18 cellular contexts compared by ENCODE assay signal in genomic region chr17:419073-419735, GRCh38. TPM values are rescaled to one million over a fixed set of nuclear protein-coding genes. Genes with fewer than 3 reads are reported as not detected.
DNase-seq lines count a peak whose midpoint lies in the region; ATAC-seq, FAIRE-seq and TF ChIP-seq lines count a peak whose summit lies in the region.
"Had no signal": no experiment of that assay in that cellular context is flagged by ENCODE, and none has a peak within 500 bp of the region (broad histone marks: within the 10 kb centered on the region; RNA-seq: fewer than 3 reads in every experiment).

No MANE protein-coding gene starts in this region.

- TF ChIP-seq CTCF in HepG2 (CRISPR knock-in tag; IDR thresholded peaks at IDR 0.05) (no peak), right lobe of liver (IDR thresholded peaks at IDR 0.05) (no peak)

- no TSS peak for BruUV-seq in HepG2 (replicated peaks; lab: Mats Ljungman, UMichigan)

- CTCF ChIA-PET in HepG2 (lab: Yijun Ruan, JAX; ENCODE audit: low intra/inter-chr PET ratio, low total read pairs) = no interaction called here

- WGBS in HepG2 (ENCODE audit: low lambda C conversion rate) = 63% methylated on average over 8 of the region's 13 CpGs
- WGBS in right lobe of liver (ENCODE audit: insufficient coverage, low coverage, low lambda C conversion rate, missing lambda C conversion rate) = 73% methylated on average over 8 of the region's 13 CpGs
- WGBS in thymus = 8% methylated on average over 13 of the region's 13 CpGs

- H2AFZ ChIP-seq in HepG2 (ENCODE audit: low read length) = no peak overlapping the region

- no peaks in the 10 kb centered on the region for H3K79me2 ChIP-seq in HepG2 (ENCODE audit: insufficient read depth, low read length)

- H3K4me3 ChIP-seq in HepG2 (replicated peaks in 1 of 3; ENCODE audit: insufficient read depth in 1 of 3, low read depth in 2 of 3, low read length in 3 of 3) = peak overlapping the region in 1 of 3 experiments; percentile 29; a peak in 1 of 6 replicates
- no peak overlapping the region for H3K4me3 ChIP-seq in right lobe of liver
- no peak overlapping the region for H3K4me3 ChIP-seq in thymus (ENCODE audit: low read length)
- H3K4me3 ChIP-seq: ovary, smooth muscle cell, thyroid gland had no signal

- H3K27ac Mint-ChIP-seq in activated CD4-positive, alpha-beta T cell treated with anti-CD3 and anti-CD28 coated beads, Interleukin-2, amount 10 ng/mL, durations not matched to agents 24 days and 14 days = peak overlapping the region; percentile 100

- in situ Hi-C loops in HepG2 (cut with HindIII; ENCODE audit: extremely low pct_ligation_motif_present, low pct_unique_long_range_greater_than_20kb) = no loop called here

- FAIRE-seq in HepG2 (lab: Jason Lieb, UNC) = peak; percentile 36
- FAIRE-seq: endometrium, H54, islet of Langerhans had no signal

- H3K9me3 Mint-ChIP-seq in activated CD4-positive, alpha-beta T cell treated with anti-CD3 and anti-CD28 coated beads, Interleukin-2, amount 10 ng/mL, durations not matched to agents 24 days and 14 days = peaks cover 8% of the 10 kb centered on the region

- peaks cover 66% of the 10 kb centered on the region for H3K4me1 Mint-ChIP-seq in activated CD4-positive, alpha-beta T cell treated with anti-CD3 and anti-CD28 coated beads, Interleukin-2, amount 10 ng/mL, durations not matched to agents 24 days and 14 days

- peak overlapping the region; percentile 26 for H3K4me3 Mint-ChIP-seq in activated CD4-positive, alpha-beta T cell treated with anti-CD3 and anti-CD28 coated beads, Interleukin-2, amount 10 ng/mL, durations not matched to agents 24 days and 14 days

- TF ChIP-seq EP300 in HepG2 (IDR thresholded peaks at IDR 0.05; ENCODE audit: low read depth in 2 of 2, low read length in 2 of 2) = peak; percentile 53 to 70; a peak in 2 of 4 replicates
- no peak for TF ChIP-seq EP300 in HepG2 (CRISPR knock-in tag; IDR thresholded peaks at IDR 0.05; ENCODE audit: borderline replicate concordance)

- no peaks in the 10 kb centered on the region for H3K27me3 ChIP-seq in HepG2 (ENCODE audit: control insufficient read depth in 1 of 2, insufficient read depth in 2 of 2, low read length in 2 of 2)
- no peaks in the 10 kb centered on the region for H3K27me3 ChIP-seq in right lobe of liver
- no peaks in the 10 kb centered on the region for H3K27me3 ChIP-seq in thymus (ENCODE audit: control insufficient read depth, insufficient read depth)
- H3K27me3 ChIP-seq: ovary, thyroid gland had no signal

- H3K27ac ChIP-seq in HepG2 (ENCODE audit: extremely low read length, insufficient read depth, low read length) (peak overlapping the region; percentile 90), right lobe of liver (no peak overlapping the region), thymus (ENCODE audit: low read depth) (peak overlapping the region; percentile 49)
- H3K27ac ChIP-seq: ovary, thyroid gland, VCaP had no signal

- POLR2A ChIA-PET in HepG2 (lab: Yijun Ruan, JAX) = no interaction called here

- DNase-seq in HepG2 (ENCODE audit: low spot score) (peak; percentile 80), right lobe of liver (no peak), Right ventricle myocardium inferior (ENCODE audit: missing footprints) (no peak), H4 (ENCODE audit: low spot score) (no peak)
- DNase-seq in activated CD4-positive, alpha-beta T cell treated with anti-CD3 and anti-CD28 coated beads, Interleukin-2, amount 10 ng/mL, durations not matched to agents 24 days and 14 days = peak; percentile 89
- peak; percentile 25 for DNase-seq in effector CD8-positive, alpha-beta T cell (lab: John Stamatoyannopoulos, UW)
- DNase-seq: DMS53, foreskin melanocyte, NCI-H2029, ovary had no signal

- peak overlapping the region; percentile 43 for H3K9ac ChIP-seq in HepG2 (ENCODE audit: insufficient read depth, low read depth, low read length)

- no peaks in the 10 kb centered on the region for H3K27me3 Mint-ChIP-seq in activated CD4-positive, alpha-beta T cell treated with anti-CD3 and anti-CD28 coated beads, Interleukin-2, amount 10 ng/mL, durations not matched to agents 24 days and 14 days

- H3K36me3 Mint-ChIP-seq in activated CD4-positive, alpha-beta T cell treated with anti-CD3 and anti-CD28 coated beads, Interleukin-2, amount 10 ng/mL, durations not matched to agents 24 days and 14 days (ENCODE audit: low read depth) = peaks cover 10% of the 10 kb centered on the region

- TF ChIP-seq POLR2A in HepG2 (IDR thresholded peaks at IDR 0.05; ENCODE audit: insufficient read depth in 1 of 2, low read depth in 2 of 2, low read length in 2 of 2) (no peak), right lobe of liver (IDR thresholded peaks at IDR 0.05) (no peak)

- H3K4me2 ChIP-seq in HepG2 (ENCODE audit: low read depth, low read length) = peak overlapping the region; percentile 56
- H3K4me2 ChIP-seq: smooth muscle cell had no signal

- H3K36me3 ChIP-seq in HepG2 (replicated peaks in 1 of 2; ENCODE audit: control insufficient read depth in 1 of 2, insufficient read depth in 2 of 2, low read length in 2 of 2) (no peaks in the 10 kb centered on the region), right lobe of liver (no peaks in the 10 kb centered on the region), thymus (ENCODE audit: control insufficient read depth, insufficient read depth) (peaks cover 4% of the 10 kb centered on the region)
- H3K36me3 ChIP-seq: ovary had no signal

- intact Hi-C loops in HepG2 (cut with micrococcal nuclease; ENCODE audit: unreplicated experiment) = no loop called here
- intact Hi-C loops in right lobe of liver (cut with DNase I) = loop anchor here in 1 of 2 donors (5.0 kb wide), 1 partner anchor 288 kb away; no protein-coding TSS in a partner anchor
- intact Hi-C loops in activated CD4-positive, alpha-beta T cell treated with anti-CD3 and anti-CD28 coated beads, Interleukin-2, amount 10 ng/mL, durations not matched to agents 24 days and 14 days (cut with micrococcal nuclease) = no loop called here
- intact Hi-C loops in Right ventricle myocardium inferior (cut with DNase I) = no loop called here

- no peaks in the 10 kb centered on the region for H4K20me1 ChIP-seq in HepG2 (ENCODE audit: insufficient read depth, low read length)

- H3K4me1 ChIP-seq in HepG2 (ENCODE audit: insufficient read depth, low read length) = peaks cover 58% of the 10 kb centered on the region
- no peaks in the 10 kb centered on the region for H3K4me1 ChIP-seq in right lobe of liver
- H3K4me1 ChIP-seq in thymus (ENCODE audit: control insufficient read depth, insufficient read depth, low read length) = peaks cover 33% of the 10 kb centered on the region
- H3K4me1 ChIP-seq: thyroid gland had no signal

- ATAC-seq in HepG2 = peak; percentile 72
- no peak for ATAC-seq in right lobe of liver
- no peak for ATAC-seq in Right ventricle myocardium inferior
- no peak for ATAC-seq in HG03565 (IDR thresholded peaks at IDR 0.05; ENCODE audit: unreplicated experiment)

- no peak for TF ChIP-seq RAD21 in HepG2 (CRISPR knock-in tag; IDR thresholded peaks at IDR 0.05)

- H3K9me3 ChIP-seq in HepG2 (ENCODE audit: low read length) (no peaks in the 10 kb centered on the region), right lobe of liver (no peaks in the 10 kb centered on the region), thymus (ENCODE audit: control insufficient read depth) (peaks cover 1% of the 10 kb centered on the region)
- H3K9me3 ChIP-seq: ovary, thyroid gland had no signal

TF ChIP-seq in HepG2, 621 proteins besides CTCF, POLR2A, EP300 and RAD21 (continues in another document):
- no peak for TF ChIP-seq CREM (IDR thresholded peaks at IDR 0.05)
- TF ChIP-seq CREM (CRISPR knock-in tag; IDR thresholded peaks at IDR 0.05) = no peak
- no peak for TF ChIP-seq NFE2L1 (CRISPR knock-in tag; IDR thresholded peaks at IDR 0.05; ENCODE audit: borderline replicate concordance)

RNA-seq across cellular contexts. Expression of gene RFLNB, which starts 26.5 kb away (rescaled TPM):
- 21.3 and 22.8 TPM in 2 replicates for total RNA-seq in HepG2 (2016; rRNA removed; fragmentation: Illumina TruSeq; extraction: Trizol)
- 27.1 and 28.5 TPM in 2 replicates for total RNA-seq in HepG2 (2016; cell fraction: cytosol; rRNA removed; fragmentation: Illumina TruSeq; extraction: Trizol; ENCODE audit: low read depth)
- 19.3 and 21.8 TPM in 2 replicates for total RNA-seq in HepG2 (2016; cell fraction: insoluble cytoplasmic fraction; rRNA removed; fragmentation: Illumina TruSeq; extraction: Trizol)
- 58.7 and 64.2 TPM in 2 replicates for total RNA-seq in HepG2 (2016; cell fraction: membrane; rRNA removed; fragmentation: Illumina TruSeq; extraction: Trizol)
- total RNA-seq in HepG2 (2016; cell fraction: nucleus; rRNA removed; fragmentation: Illumina TruSeq; extraction: Trizol) = 8.7 and 10.1 TPM in 2 replicates
- polyA plus RNA-seq in HepG2 (2011; rRNA removed) = 3.1 and 3.2 TPM in 2 replicates
- polyA plus RNA-seq in HepG2 (2011; cell fraction: cytosol; rRNA removed) = 3.4 and 4.0 TPM in 2 replicates
- polyA plus RNA-seq in HepG2 (2011; cell fraction: nucleus; rRNA removed) = 2.1 and 2.5 TPM in 2 replicates
- polyA plus RNA-seq in HepG2 (2012) = 7.5 and 10.7 TPM in 2 replicates
- 44.9 and 45.8 TPM in 2 replicates for polyA plus RNA-seq in HepG2 (2016; cell fraction: cytosol; fragmentation: Illumina TruSeq; extraction: Trizol; ENCODE audit: low read depth)
- polyA plus RNA-seq in HepG2 (2016; cell fraction: insoluble cytoplasmic fraction; fragmentation: Illumina TruSeq; extraction: Trizol; ENCODE audit: low read depth) = 23.3 and 26.8 TPM in 2 replicates
- polyA plus RNA-seq in HepG2 (2016; cell fraction: membrane; fragmentation: Illumina TruSeq; extraction: Trizol; ENCODE audit: low read depth) = 59.7 and 67.0 TPM in 2 replicates
- 18.9 and 19.1 TPM in 2 replicates for polyA plus RNA-seq in HepG2 (2016; cell fraction: nucleus; fragmentation: Illumina TruSeq; extraction: Trizol; ENCODE audit: insufficient read depth, low read depth)
- 5.3 TPM in 1 of 2 replicates, not detected in the other for polyA minus RNA-seq in HepG2 (2011; rRNA and poly(A)+ RNA removed; ENCODE audit: low replicate concordance)
- 3.7 and 4.5 TPM in 2 replicates for polyA minus RNA-seq in HepG2 (2011; cell fraction: cytosol; rRNA and poly(A)+ RNA removed)
- 0.90 and 1.4 TPM in 2 replicates for polyA minus RNA-seq in HepG2 (2011; cell fraction: nucleus; rRNA and poly(A)+ RNA removed)
- 1 to 10 TPM; 1.4 to 7.3 (median 4.1) TPM for total RNA-seq in right lobe of liver
- total RNA-seq in activated CD4-positive, alpha-beta T cell treated with anti-CD3 and anti-CD28 coated beads, Interleukin-2, amount 10 ng/mL, durations not matched to agents 24 days and 14 days = 91.3 and 93.4 TPM in 2 replicates
- 18.1 TPM for polyA plus RNA-seq in thymus
- 23.0 TPM for total RNA-seq in Right ventricle myocardium inferior
- total RNA-seq in H4 (2014; rRNA removed; shearing (Covaris generic)) = 35.7 and 40.5 TPM in 2 replicates

Comparison
In these comparisons a context has a peak if more than half of its experiments do, and no peak if none do; other contexts are left out.
1. DNase-seq: peak in HepG2 (single experiment), activated CD4-positive, alpha-beta T cell treated with anti-CD3 and anti-CD28 coated beads, Interleukin-2, amount 10 ng/mL, durations not matched to agents 24 days and 14 days (single experiment) and effector CD8-positive, alpha-beta T cell (single experiment); none in right lobe of liver (0 of 3), Right ventricle myocardium inferior (single experiment) and H4 (single experiment).
2. H3K27ac ChIP-seq: peak in HepG2 (single experiment) and thymus (single experiment); none in right lobe of liver (0 of 3).